In genomic region chr14:23245282-23245681, GRCh38 we compare ENCODE assay signal across 1 cellular context.
A peak's percentile ranks its signal among the peaks of the same experiment; 100 is the strongest.
TF ChIP-seq lines count a peak whose summit lies in the region.

No MANE protein-coding gene starts in this region.

TF ChIP-seq in K562, 482 proteins besides CTCF, POLR2A, EP300 and RAD21:
- TF ChIP-seq POLR3A (IDR thresholded peaks at IDR 0.05; ENCODE audit: borderline replicate concordance, extremely low read depth, insufficient read depth, insufficient read length) (no peak), C11orf30 (IDR thresholded peaks at IDR 0.05; ENCODE audit: low read depth) (peak; percentile 16; the same call in 1 of the 2 replicates), THRAP3 (IDR thresholded peaks at IDR 0.05; ENCODE audit: borderline replicate concordance) (no peak), RBM14 (IDR thresholded peaks at IDR 0.05; ENCODE audit: borderline replicate concordance, insufficient read depth, low read depth, low read length) (no peak), ZNF316 (IDR thresholded peaks at IDR 0.05) (peak; percentile 29; the same call in 1 of the 2 replicates), NELFE (IDR thresholded peaks at IDR 0.05; ENCODE audit: insufficient read depth, insufficient read length) (no peak), HDAC3 (IDR thresholded peaks at IDR 0.05; ENCODE audit: borderline replicate concordance, partially characterized antibody) (no peak), ZNF175 (CRISPR knock-in tag; IDR thresholded peaks at IDR 0.05; ENCODE audit: low read depth) (no peak), PURB (CRISPR knock-in tag; IDR thresholded peaks at IDR 0.05; ENCODE audit: low read depth) (no peak), HOMEZ (CRISPR knock-in tag; IDR thresholded peaks at IDR 0.05) (no peak), HIVEP1 (CRISPR knock-in tag; IDR thresholded peaks at IDR 0.05) (no peak), ZNF311 (CRISPR knock-in tag; IDR thresholded peaks at IDR 0.05) (no peak)
